ENCODE assay signal across 10 cellular contexts in genomic region chr17:560379-560935, GRCh38.
A peak's percentile ranks its signal among the peaks of the same experiment; 100 is the strongest.
DNase-seq lines count a peak whose midpoint lies in the region; ATAC-seq and TF ChIP-seq lines count a peak whose summit lies in the region.
"Had no signal": no experiment of that assay in that cellular context is flagged by ENCODE, and none has a peak within 500 bp of the region (broad histone marks: within the 10 kb centered on the region; RNA-seq: fewer than 3 reads in every experiment).

No MANE protein-coding gene starts in this region.

- peaks cover 25% of the 10 kb centered on the region for H3K36me3 Mint-ChIP-seq in type B pancreatic cell
- H3K36me3 Mint-ChIP-seq in GM23338 (ENCODE audit: low read depth) = peaks cover 17% of the 10 kb centered on the region; the same call in 2 of the 3 replicates

- H3K9ac ChIP-seq in IMR-90 (ENCODE audit: low read depth, low read length) = no peak overlapping the region

- TF ChIP-seq POLR2A in IMR-90 (IDR thresholded peaks at IDR 0.05; ENCODE audit: low read depth, low read length) = no peak
- TF ChIP-seq POLR2A in body of pancreas (IDR thresholded peaks at IDR 0.05) = no peak
- no peak for TF ChIP-seq POLR2A in spleen (IDR thresholded peaks at IDR 0.05)

- DNase-seq in IMR-90 (peak; percentile 63), body of pancreas (no peak), right atrium auricular region (ENCODE audit: low spot score) (no peak), spleen (no peak), type B pancreatic cell (ENCODE audit: extremely low spot score, unreplicated experiment) (no peak), GM23338 (ENCODE audit: low spot score) (no peak), cerebellar cortex (ENCODE audit: low spot score) (no peak)
- no peak for DNase-seq in activated CD4-positive, CD25-positive, alpha-beta regulatory T cell (lab: John Stamatoyannopoulos, UW)
- DNase-seq: activated naive CD8-positive, alpha-beta T cell treated with anti-CD3 and anti-CD28 coated beads, Interleukin-2, amount 10 ng/mL, durations not matched to agents 7 days and 5 days; NCI-H2029 treated with DMSO at 0.1 percent for 48 hours had no signal

- H4K20me1 ChIP-seq in IMR-90 (ENCODE audit: insufficient read depth, low read length) (peaks cover 17% of the 10 kb centered on the region), GM23338 (replicated peaks; ENCODE audit: insufficient read depth) (no peaks in the 10 kb centered on the region)

- intact Hi-C loops in IMR-90 (cut with micrococcal nuclease) = no loop called here
- intact Hi-C loops in body of pancreas (cut with DNase I) = no loop called here
- intact Hi-C loops in spleen (cut with DNase I; ENCODE audit: low total_unique reads) = no loop called here

- peaks cover 12% of the 10 kb centered on the region for H3K36me3 ChIP-seq in IMR-90 (ENCODE audit: control insufficient read depth, insufficient read depth, low read length)
- peaks cover 0 to 15% of the 10 kb centered on the region in 2 donors for H3K36me3 ChIP-seq in body of pancreas (replicated peaks in 1 of 2; ENCODE audit: insufficient read depth in 1 of 2, low read depth in 2 of 2)
- peaks cover 24% of the 10 kb centered on the region for H3K36me3 ChIP-seq in right atrium auricular region
- peaks cover 0 to 80% (median 29%) of the 10 kb centered on the region in 6 donors for H3K36me3 ChIP-seq in spleen
- H3K36me3 ChIP-seq in GM23338 (ENCODE audit: insufficient read depth) = peaks cover 10% of the 10 kb centered on the region; the same call in 1 of the 2 replicates

- H2AK5ac ChIP-seq in IMR-90 (ENCODE audit: low read depth, low read length) = peak overlapping the region; percentile 57; the same call in 1 of the 2 replicates

- TF ChIP-seq RAD21 in IMR-90 (IDR thresholded peaks at IDR 0.05; ENCODE audit: low read length) = no peak

- peak overlapping the region in 1 of 2 experiments; percentile 42; a peak in 1 of 4 replicates for H4K8ac ChIP-seq in IMR-90 (ENCODE audit: low read depth in 2 of 2, low read length in 2 of 2)

- peaks cover 20% of the 10 kb centered on the region for H3K4me1 ChIP-seq in IMR-90 (ENCODE audit: control insufficient read depth, insufficient read depth, low read length)
- H3K4me1 ChIP-seq in body of pancreas = no peaks in the 10 kb centered on the region
- H3K4me1 ChIP-seq in right atrium auricular region = peaks cover 0 to 35% of the 10 kb centered on the region in 2 donors
- peaks cover 0 to 48% (median 32%) of the 10 kb centered on the region in 6 donors for H3K4me1 ChIP-seq in spleen
- H3K4me1 ChIP-seq in GM23338 (ENCODE audit: insufficient read depth) = no peaks in the 10 kb centered on the region

- H3K23ac ChIP-seq in IMR-90 (ENCODE audit: low read depth, low read length) = peak overlapping the region; percentile 35; the same call in 1 of the 2 replicates

- H4K5ac ChIP-seq in IMR-90 (ENCODE audit: low read depth, low read length) = no peak overlapping the region

- H3K27me3 Mint-ChIP-seq in type B pancreatic cell (no peaks in the 10 kb centered on the region), GM23338 (ENCODE audit: insufficient read depth, low read depth, poor library complexity) (no peaks in the 10 kb centered on the region)
- H3K27me3 Mint-ChIP-seq: activated naive CD8-positive, alpha-beta T cell treated with anti-CD3 and anti-CD28 coated beads, Interleukin-2, amount 10 ng/mL, durations not matched to agents 7 days and 5 days had no signal

- H3K9me3 Mint-ChIP-seq in type B pancreatic cell = no peaks in the 10 kb centered on the region
- H3K9me3 Mint-ChIP-seq in GM23338 = no peaks in the 10 kb centered on the region
- H3K9me3 Mint-ChIP-seq: activated naive CD8-positive, alpha-beta T cell treated with anti-CD3 and anti-CD28 coated beads, Interleukin-2, amount 10 ng/mL, durations not matched to agents 7 days and 5 days had no signal

- no peak overlapping the region; the same call in 1 of the 2 replicates for H3K56ac ChIP-seq in IMR-90 (ENCODE audit: extremely low read depth, insufficient read depth, low read length)

- H3K27me3 ChIP-seq in IMR-90 (ENCODE audit: control insufficient read depth, insufficient read depth, low read length) (no peaks in the 10 kb centered on the region), body of pancreas (no peaks in the 10 kb centered on the region), right atrium auricular region (no peaks in the 10 kb centered on the region), spleen (replicated peaks in 1 of 7) (no peaks in the 10 kb centered on the region), GM23338 (ENCODE audit: insufficient read depth) (no peaks in the 10 kb centered on the region)

- H3K4me1 Mint-ChIP-seq in type B pancreatic cell (ENCODE audit: unreplicated experiment) (peaks cover 5% of the 10 kb centered on the region), GM23338 (no peaks in the 10 kb centered on the region)

- no peaks in the 10 kb centered on the region for H3K9me3 ChIP-seq in IMR-90 (ENCODE audit: control insufficient read depth, insufficient read depth, low read length)
- H3K9me3 ChIP-seq in body of pancreas = no peaks in the 10 kb centered on the region
- no peaks in the 10 kb centered on the region for H3K9me3 ChIP-seq in right atrium auricular region
- H3K9me3 ChIP-seq in spleen = no peaks in the 10 kb centered on the region

- in situ Hi-C loops in IMR-90 (cut with MboI; ENCODE audit: low sequenced_read_pairs) = no loop called here

- dilution Hi-C loops in IMR-90 (cut with HindIII; ENCODE audit: low sequenced_read_pairs, unreplicated experiment) = no loop called here

- H3K79me2 ChIP-seq in GM23338 (replicated peaks; ENCODE audit: insufficient read depth) = no peaks in the 10 kb centered on the region

- H2BK5ac ChIP-seq in IMR-90 (ENCODE audit: low read depth, low read length, poor library complexity, severe bottlenecking) = peak overlapping the region; percentile 56

- no peak for TF ChIP-seq CTCF in IMR-90 (conservative IDR thresholded peaks at IDR 0.05; ENCODE audit: low read depth, low read length)
- TF ChIP-seq CTCF in body of pancreas (IDR thresholded peaks at IDR 0.05) = no peak
- TF ChIP-seq CTCF in right atrium auricular region (IDR thresholded peaks at IDR 0.05) = no peak
- TF ChIP-seq CTCF in spleen (IDR thresholded peaks at IDR 0.05 in 8 of 11, conservative IDR thresholded peaks at IDR 0.05 in 3 of 11) = no peak
- TF ChIP-seq CTCF in type B pancreatic cell (conservative IDR thresholded peaks at IDR 0.05) = no peak
- no peak for TF ChIP-seq CTCF in GM23338 (conservative IDR thresholded peaks at IDR 0.05; ENCODE audit: low read depth in 2 of 2)

- H3K79me1 ChIP-seq in IMR-90 (ENCODE audit: low read depth in 1 of 2, low read length in 2 of 2) = peaks cover 7 to 26% of the 10 kb centered on the region in 2 experiments; a peak in 3 of 4 replicates

- 83% methylated on average over 2 of the region's 4 CpGs; no CpG with 5 or more reads in 1 of the 2 experiments for WGBS in IMR-90 (ENCODE audit: extremely low coverage in 2 of 2, insufficient read length in 1 of 2), 2 experiments
- 58 to 68% methylated on average over 4 of the region's 4 CpGs for WGBS in body of pancreas, 2 donors
- WGBS in spleen, 5 donors = 41 to 62% (median 61%) methylated on average over 4 of the region's 4 CpGs

- H3K4me3 Mint-ChIP-seq in type B pancreatic cell (no peak overlapping the region), GM23338 (no peak overlapping the region)
- H3K4me3 Mint-ChIP-seq: activated naive CD8-positive, alpha-beta T cell treated with anti-CD3 and anti-CD28 coated beads, Interleukin-2, amount 10 ng/mL, durations not matched to agents 7 days and 5 days had no signal

- H2BK120ac ChIP-seq in IMR-90 (ENCODE audit: low read depth, low read length) = peak overlapping the region; percentile 0; the same call in 1 of the 2 replicates

- H3K27ac Mint-ChIP-seq in type B pancreatic cell (no peak overlapping the region), GM23338 (no peak overlapping the region; the same call in 1 of the 2 replicates)

- POLR2A ChIA-PET in IMR-90 (lab: Charles Lee; ENCODE audit: unreplicated experiment) = no interaction called here

- no peaks in the 10 kb centered on the region for H3F3A ChIP-seq in GM23338 (replicated peaks; ENCODE audit: low read depth)

- peak overlapping the region; percentile 39 for H3K4ac ChIP-seq in IMR-90 (ENCODE audit: low read depth, low read length)

- no peak overlapping the region for H3K18ac ChIP-seq in IMR-90 (ENCODE audit: low read depth, low read length)

- H2AFZ ChIP-seq in IMR-90 (replicated peaks; ENCODE audit: low read length, poor library complexity) (no peak overlapping the region), GM23338 (no peak overlapping the region)

- no peak overlapping the region for H3K27ac ChIP-seq in IMR-90 (ENCODE audit: insufficient read depth, low read length)
- peak overlapping the region in 3 of 4 donors; percentile 19 to 43 (median 19) for H3K27ac ChIP-seq in body of pancreas
- peak overlapping the region; percentile 84 to 86 for H3K27ac ChIP-seq in right atrium auricular region
- H3K27ac ChIP-seq in spleen = peak overlapping the region; percentile 10 to 83 (median 64)
- H3K27ac ChIP-seq in GM23338 (ENCODE audit: low read depth) = no peak overlapping the region

- H3K4me2 ChIP-seq in IMR-90 (ENCODE audit: low read depth, low read length) (no peak overlapping the region), GM23338 (no peak overlapping the region)

- H3K4me3 ChIP-seq in IMR-90 (ENCODE audit: insufficient read depth, low read depth, low read length) (no peak overlapping the region), body of pancreas (no peak overlapping the region), right atrium auricular region (no peak overlapping the region), spleen (peak overlapping the region in 1 of 8 donors; percentile 22), GM23338 (no peak overlapping the region)

- peaks cover 24% of the 10 kb centered on the region for H3K9me1 ChIP-seq in IMR-90 (ENCODE audit: insufficient read depth, low read length)

- BruUV-seq in IMR-90 (replicated peaks; lab: Mats Ljungman, UMichigan) = no TSS peak

- peak overlapping the region; percentile 29 for H2AK9ac ChIP-seq in IMR-90 (replicated peaks; ENCODE audit: low read depth, low read length, poor library complexity)

- ATAC-seq in IMR-90 (ENCODE audit: low read depth) = no peak
- peak; percentile 43 for ATAC-seq in body of pancreas
- no peak for ATAC-seq in GM23338

- H3K14ac ChIP-seq in IMR-90 (replicated peaks; ENCODE audit: low read depth, low read length) = peak overlapping the region; percentile 72; the same call in 1 of the 2 replicates

- no peaks in the 10 kb centered on the region for H3K9me2 ChIP-seq in GM23338 (ENCODE audit: insufficient read depth)

- CTCF ChIA-PET in IMR-90 (lab: Yijun Ruan, JAX) = interaction anchor here (1.0 kb wide), 1 partner anchor 10 kb away, joined by 3 read pairs; no protein-coding TSS in a partner anchor

- H2BK20ac ChIP-seq in IMR-90 (ENCODE audit: low read depth, low read length) = peak overlapping the region; percentile 30; the same call in 1 of the 2 replicates

- H2BK15ac ChIP-seq in IMR-90 (ENCODE audit: low read depth, low read length) = no peak overlapping the region

- H4K91ac ChIP-seq in IMR-90 (ENCODE audit: insufficient read depth, low read depth, low read length) = 0 out of 2 replicates have a peak overlapping the region, but pooled peaks have one; percentile 3

TF ChIP-seq in IMR-90, 13 proteins besides CTCF, POLR2A, EP300 and RAD21 (continues in another document):
- TF ChIP-seq RFX5 (IDR thresholded peaks at IDR 0.05; ENCODE audit: low read depth, low read length) = no peak

TF ChIP-seq in GM23338, 12 proteins besides CTCF, POLR2A, EP300 and RAD21 (continues in another document):
- TF ChIP-seq ZNF331 (CRISPR knock-in tag; IDR thresholded peaks at IDR 0.05; ENCODE audit: low read depth) = no peak
- no peak for TF ChIP-seq JUNB (IDR thresholded peaks at IDR 0.05; ENCODE audit: unreplicated experiment)

Comparison
In these comparisons a context has a peak if more than half of its experiments do, and no peak if none do; other contexts are left out.
1. H3K27ac ChIP-seq: peak in body of pancreas (3 of 4), right atrium auricular region (2 of 2) and spleen (8 of 8); none in IMR-90 (single experiment) and GM23338 (single experiment).